In the genomic region with DNA sequence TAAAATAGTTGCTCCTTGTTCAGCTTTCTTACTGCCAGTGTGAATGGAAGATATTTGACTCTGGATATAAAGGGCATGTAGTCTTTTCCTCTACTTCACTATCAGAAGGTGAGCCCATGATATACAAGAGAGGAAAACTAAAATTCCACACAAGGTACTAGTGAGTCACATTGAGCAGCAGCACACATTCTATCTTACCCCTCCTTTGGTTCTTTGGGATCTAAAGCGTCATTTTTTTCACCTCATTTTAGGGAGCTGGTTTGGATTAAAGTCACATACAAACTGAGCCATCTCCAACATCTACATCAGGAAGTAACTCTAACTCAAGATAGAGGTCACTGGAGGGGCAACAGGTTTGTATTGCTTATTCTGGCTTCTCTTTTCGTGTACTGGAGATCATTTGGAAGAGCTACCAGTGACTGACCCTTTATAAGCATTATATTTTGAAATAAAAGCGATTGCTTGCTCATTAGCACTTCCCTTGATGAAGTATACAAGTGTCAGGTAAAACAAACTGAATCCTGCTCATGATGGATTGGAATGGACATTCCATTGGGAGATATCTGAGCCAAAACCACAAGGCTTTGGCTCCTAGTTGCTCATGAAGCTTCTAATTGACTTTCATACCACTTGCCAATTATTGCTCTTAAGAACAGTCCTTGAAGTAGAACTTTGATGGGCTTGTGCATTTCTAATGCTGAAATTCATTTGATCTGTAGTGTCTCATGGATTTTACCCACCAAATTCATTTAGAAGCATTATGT, we compare ENCODE assay signal across 19 cellular contexts.
DNase-seq lines count a peak whose midpoint lies in the region; ATAC-seq, FAIRE-seq and TF ChIP-seq lines count a peak whose summit lies in the region.
"Had no signal": no experiment of that assay in that cellular context is flagged by ENCODE, and none has a peak within 500 bp of the region (broad histone marks: within the 10 kb centered on the region; RNA-seq: fewer than 3 reads in every experiment).

No MANE protein-coding gene starts in this region.

- no peaks in the 10 kb centered on the region for H3K9me3 Mint-ChIP-seq in astrocyte (ENCODE audit: unreplicated experiment)
- H3K9me3 Mint-ChIP-seq: activated CD4-positive, alpha-beta T cell treated with anti-CD3 and anti-CD28 coated beads, Interleukin-2, amount 10 ng/mL, durations not matched to agents 24 days and 14 days; activated naive CD4-positive, alpha-beta T cell treated with anti-CD3 and anti-CD28 coated beads, Interleukin-2, amount 50 U/mL, for 24 hours; CD4-positive, alpha-beta T cell; nephron progenitor cell; stimulated activated naive CD8-positive, alpha-beta T cell treated with anti-CD3 and anti-CD28 coated beads, Interleukin-15, Interleukin-2, amounts not matched to agents 100 ng/mL and 50 ng/mL, for 24 hours had no signal

- peak overlapping the region; percentile 7 for H3K4me3 Mint-ChIP-seq in astrocyte (ENCODE audit: unreplicated experiment)
- H3K4me3 Mint-ChIP-seq: activated CD4-positive, alpha-beta T cell treated with anti-CD3 and anti-CD28 coated beads, Interleukin-2, amount 10 ng/mL, durations not matched to agents 24 days and 14 days; activated naive CD4-positive, alpha-beta T cell treated with anti-CD3 and anti-CD28 coated beads, Interleukin-2, amount 50 U/mL, for 24 hours; CD4-positive, alpha-beta T cell; nephron progenitor cell; stimulated activated naive CD8-positive, alpha-beta T cell treated with anti-CD3 and anti-CD28 coated beads, Interleukin-15, Interleukin-2, amounts not matched to agents 100 ng/mL and 50 ng/mL, for 24 hours had no signal

- no peaks in the 10 kb centered on the region for H3K36me3 Mint-ChIP-seq in astrocyte (ENCODE audit: low read depth, unreplicated experiment)
- H3K36me3 Mint-ChIP-seq: activated naive CD4-positive, alpha-beta T cell treated with anti-CD3 and anti-CD28 coated beads, Interleukin-2, amount 50 U/mL, for 24 hours had no signal

- peaks cover 35% of the 10 kb centered on the region for H3K4me1 Mint-ChIP-seq in astrocyte (ENCODE audit: low read depth, unreplicated experiment)
- H3K4me1 Mint-ChIP-seq: activated CD4-positive, alpha-beta T cell treated with anti-CD3 and anti-CD28 coated beads, Interleukin-2, amount 10 ng/mL, durations not matched to agents 24 days and 14 days; activated naive CD4-positive, alpha-beta T cell treated with anti-CD3 and anti-CD28 coated beads, Interleukin-2, amount 50 U/mL, for 24 hours; nephron progenitor cell had no signal

- FAIRE-seq in A549 (lab: Jason Lieb, UNC) (no peak), HTR-8/SVneo (lab: Jason Lieb, UNC) (peak; percentile 73), astrocyte (lab: Jason Lieb, UNC) (peak; percentile 72)

- POLR2A ChIA-PET in A549 (lab: Yijun Ruan, JAX) (interaction anchor here (0.9 to 1.1 kb wide), 2 partner anchors 55 to 66 kb away, joined by 3 read pairs; no protein-coding TSS in a partner anchor), GM10248 (lab: Yijun Ruan, JAX) (no interaction called here)

- H2AFZ ChIP-seq in astrocyte (ENCODE audit: low read depth, low read length), result no peak overlapping the region

- peak in 1 of 2 experiments; percentile 73; a peak in 3 of 6 replicates for ATAC-seq in A549
- peak; percentile 76 for ATAC-seq in foreskin keratinocyte
- ATAC-seq: psoas muscle had no signal

- CTCF ChIA-PET in A549 (lab: Yijun Ruan, JAX), result interaction anchor here (0.6 to 1.5 kb wide), 2 partner anchors 44 to 66 kb away, joined by 3 to 4 read pairs; no protein-coding TSS in a partner anchor
- CTCF ChIA-PET in GM10248 (lab: Yijun Ruan, JAX), result interaction anchor here (0.6 to 1.8 kb wide), 2 partner anchors 9 to 604 kb away, joined by 3 read pairs; no protein-coding TSS in a partner anchor

- H3K27ac ChIP-seq in A549, result peak overlapping the region; percentile 44 to 78
- H3K27ac ChIP-seq in astrocyte (ENCODE audit: low read depth, low read length), result peak overlapping the region; percentile 81
- peak overlapping the region; percentile 94 for H3K27ac ChIP-seq in foreskin keratinocyte
- H3K27ac ChIP-seq: psoas muscle, upper lobe of left lung had no signal

- H3K4me2 ChIP-seq in A549 (peak overlapping the region; percentile 51), astrocyte (ENCODE audit: low read length) (peak overlapping the region; percentile 55)

- H3K27me3 Mint-ChIP-seq in astrocyte (ENCODE audit: low read depth, unreplicated experiment), result no peaks in the 10 kb centered on the region
- H3K27me3 Mint-ChIP-seq: activated CD4-positive, alpha-beta T cell treated with anti-CD3 and anti-CD28 coated beads, Interleukin-2, amount 10 ng/mL, durations not matched to agents 24 days and 14 days; CD4-positive, alpha-beta T cell; stimulated activated naive CD8-positive, alpha-beta T cell treated with anti-CD3 and anti-CD28 coated beads, Interleukin-15, Interleukin-2, amounts not matched to agents 100 ng/mL and 50 ng/mL, for 24 hours had no signal

- no peak for TF ChIP-seq EP300 in A549 (IDR thresholded peaks at IDR 0.05)

- H3K9me3 ChIP-seq in A549 (no peaks in the 10 kb centered on the region), astrocyte (ENCODE audit: insufficient read depth, low read depth, low read length) (no peaks in the 10 kb centered on the region)
- H3K9me3 ChIP-seq: psoas muscle, upper lobe of left lung had no signal

- 37% methylated on average over 3 of the region's 3 CpGs for WGBS in A549 (ENCODE audit: missing lambda C conversion rate)

- DNase-seq in A549 (ENCODE audit: low read depth in 1 of 2, low spot score in 1 of 2) (peak in 1 of 2 experiments; percentile 6), HTR-8/SVneo (ENCODE audit: insufficient read length, low spot score) (no peak), astrocyte (ENCODE audit: low read depth) (peak; percentile 95), foreskin keratinocyte (peak; percentile 61 to 71), SKM-1 (lab: John Stamatoyannopoulos, UW; ENCODE audit: unreplicated experiment) (no peak), GM10266 (ENCODE audit: extremely low spot score) (no peak), putamen (ENCODE audit: low spot score) (no peak), GM10248 (ENCODE audit: extremely low spot score) (no peak)
- DNase-seq: activated CD4-positive, alpha-beta T cell treated with anti-CD3 and anti-CD28 coated beads, Interleukin-2, amount 10 ng/mL, durations not matched to agents 24 days and 14 days; activated T-cell treated with anti-CD3 and anti-CD28 coated beads, Interleukin-2, amount 50 U/mL, for 1 hour; CD4-positive, alpha-beta T cell; mesendoderm; NCI-H146; NCI-H446 treated with DMSO at 0.1 percent for 48 hours; nephron progenitor cell; psoas muscle; upper lobe of left lung had no signal

- no peak for TF ChIP-seq POLR2A in A549 (IDR thresholded peaks at IDR 0.05; ENCODE audit: low read length)

- peak overlapping the region; percentile 43 for H3K27ac Mint-ChIP-seq in astrocyte (ENCODE audit: unreplicated experiment)
- H3K27ac Mint-ChIP-seq: activated CD4-positive, alpha-beta T cell treated with anti-CD3 and anti-CD28 coated beads, Interleukin-2, amount 10 ng/mL, durations not matched to agents 24 days and 14 days; activated naive CD4-positive, alpha-beta T cell treated with anti-CD3 and anti-CD28 coated beads, Interleukin-2, amount 50 U/mL, for 24 hours; CD4-positive, alpha-beta T cell; nephron progenitor cell; stimulated activated naive CD8-positive, alpha-beta T cell treated with anti-CD3 and anti-CD28 coated beads, Interleukin-15, Interleukin-2, amounts not matched to agents 100 ng/mL and 50 ng/mL, for 24 hours had no signal

- H3K4me3 ChIP-seq in A549 (no peak overlapping the region), astrocyte (ENCODE audit: insufficient read depth, low read depth, low read length) (no peak overlapping the region)
- H3K4me3 ChIP-seq: psoas muscle, upper lobe of left lung had no signal

- peak overlapping the region; percentile 30 for H3K9ac ChIP-seq in astrocyte (ENCODE audit: low read length)

- TF ChIP-seq RAD21 in A549 (conservative IDR thresholded peaks at IDR 0.05 in 1 of 2, IDR thresholded peaks at IDR 0.05 in 1 of 2), result no peak

- H3K4me1 ChIP-seq in A549 (peaks cover 32% of the 10 kb centered on the region), astrocyte (ENCODE audit: insufficient read depth, low read length) (peaks cover 23% of the 10 kb centered on the region), foreskin keratinocyte (peaks cover 30% of the 10 kb centered on the region)
- H3K4me1 ChIP-seq: psoas muscle, upper lobe of left lung had no signal

- no peaks in the 10 kb centered on the region for H3K27me3 ChIP-seq in astrocyte (ENCODE audit: insufficient read depth, low read length)
- no peaks in the 10 kb centered on the region for H3K27me3 ChIP-seq in foreskin keratinocyte
- H3K27me3 ChIP-seq: upper lobe of left lung had no signal

- H3K79me2 ChIP-seq in astrocyte (ENCODE audit: insufficient read depth, low read length), result no peaks in the 10 kb centered on the region

- no peaks in the 10 kb centered on the region for H4K20me1 ChIP-seq in astrocyte (ENCODE audit: insufficient read depth, low read length)

- TF ChIP-seq CTCF in A549 (IDR thresholded peaks at IDR 0.05), result no peak
- TF ChIP-seq CTCF in astrocyte (IDR thresholded peaks at IDR 0.05; ENCODE audit: insufficient read depth, low read depth, low read length), result no peak
- no peak for TF ChIP-seq CTCF in foreskin keratinocyte (conservative IDR thresholded peaks at IDR 0.05)
- TF ChIP-seq CTCF in GM10266 (IDR thresholded peaks at IDR 0.05; ENCODE audit: control insufficient read depth, insufficient read depth, low read depth, missing control alignments), result no peak
- no peak for TF ChIP-seq CTCF in GM10248 (IDR thresholded peaks at IDR 0.05; ENCODE audit: control extremely low read depth, extremely low read depth, low read depth, missing control alignments)

- no peaks in the 10 kb centered on the region for H3K36me3 ChIP-seq in astrocyte (ENCODE audit: insufficient read depth, low read length)
- H3K36me3 ChIP-seq: upper lobe of left lung had no signal

TF ChIP-seq in A549, 52 proteins besides CTCF, POLR2A, EP300 and RAD21 (continues in another document):
- TF ChIP-seq HOXA7 (CRISPR knock-in tag; IDR thresholded peaks at IDR 0.05), result no peak
- TF ChIP-seq, protein P1, sequence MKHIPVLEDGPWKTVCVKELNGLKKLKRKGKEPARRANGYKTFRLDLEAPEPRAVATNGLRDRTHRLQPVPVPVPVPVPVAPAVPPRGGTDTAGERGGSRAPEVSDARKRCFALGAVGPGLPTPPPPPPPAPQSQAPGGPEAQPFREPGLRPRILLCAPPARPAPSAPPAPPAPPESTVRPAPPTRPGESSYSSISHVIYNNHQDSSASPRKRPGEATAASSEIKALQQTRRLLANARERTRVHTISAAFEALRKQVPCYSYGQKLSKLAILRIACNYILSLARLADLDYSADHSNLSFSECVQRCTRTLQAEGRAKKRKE (CRISPR knock-in tag; IDR thresholded peaks at IDR 0.05; ENCODE audit: low read depth), result no peak
- TF ChIP-seq CBX2 (IDR thresholded peaks at IDR 0.05; ENCODE audit: borderline replicate concordance, low read depth), result no peak
- TF ChIP-seq KDM5A (IDR thresholded peaks at IDR 0.05), result no peak
- TF ChIP-seq TFCP2L1 (CRISPR knock-in tag; IDR thresholded peaks at IDR 0.05), result no peak
- TF ChIP-seq ZSCAN20 (CRISPR knock-in tag; IDR thresholded peaks at IDR 0.05), result no peak
- no peak for TF ChIP-seq ZC3H11A (IDR thresholded peaks at IDR 0.05)
- no peak for TF ChIP-seq SREBF2 (IDR thresholded peaks at IDR 0.05)
- TF ChIP-seq PHF8 (IDR thresholded peaks at IDR 0.05; ENCODE audit: borderline replicate concordance, low read depth), result no peak
- TF ChIP-seq ZNF302 (CRISPR knock-in tag; IDR thresholded peaks at IDR 0.05), result no peak

Comparison
In these comparisons a context has a peak if more than half of its experiments do, and no peak if none do; other contexts are left out.
1. DNase-seq: peak in astrocyte (single experiment) and foreskin keratinocyte (2 of 2); none in HTR-8/SVneo (single experiment), SKM-1 (single experiment), GM10266 (single experiment), putamen (single experiment) and GM10248 (single experiment).
2. Peak in every context shown above with its lines, with median percentiles within 50 percentile points of each other: H3K27ac ChIP-seq.